1 cellular context compared by ENCODE assay signal in genomic region chr19:10416083-10416379, GRCh38.
TF ChIP-seq lines count a peak whose summit lies in the region.

No MANE protein-coding gene starts in this region.

TF ChIP-seq in HepG2, 621 proteins besides CTCF, POLR2A, EP300 and RAD21:
- TF ChIP-seq ATM (IDR thresholded peaks at IDR 0.05; ENCODE audit: borderline replicate concordance) = no peak
- TF ChIP-seq ZNF703 (CRISPR knock-in tag; IDR thresholded peaks at IDR 0.05; ENCODE audit: borderline replicate concordance) = 0 out of 2 replicates have a peak, but pooled peaks have one; percentile 7
- peak; percentile 58 for TF ChIP-seq ZNF629 (CRISPR knock-in tag; conservative IDR thresholded peaks at IDR 0.05)
- TF ChIP-seq GABPA (IDR thresholded peaks at IDR 0.05; ENCODE audit: low read depth, low read length) = no peak
- peak; percentile 1; the same call in 1 of the 2 replicates for TF ChIP-seq GABPA (CRISPR knock-in tag; IDR thresholded peaks at IDR 0.05; ENCODE audit: low read depth)
- TF ChIP-seq ZNF567 (CRISPR knock-in tag; IDR thresholded peaks at IDR 0.05; ENCODE audit: borderline replicate concordance) = no peak
- no peak for TF ChIP-seq KDM5A (IDR thresholded peaks at IDR 0.05; ENCODE audit: borderline replicate concordance, low read length)
- TF ChIP-seq KDM3A (CRISPR knock-in tag; IDR thresholded peaks at IDR 0.05; ENCODE audit: low read depth) = no peak
- peak; percentile 69 for TF ChIP-seq ZNF646 (CRISPR knock-in tag; IDR thresholded peaks at IDR 0.05)
- 0 out of 2 replicates have a peak, but pooled peaks have one; percentile 74 for TF ChIP-seq ZNF790 (CRISPR knock-in tag; IDR thresholded peaks at IDR 0.05; ENCODE audit: borderline replicate concordance)
- TF ChIP-seq MAF1 (CRISPR knock-in tag; IDR thresholded peaks at IDR 0.05; ENCODE audit: borderline replicate concordance) = 0 out of 2 replicates have a peak, but pooled peaks have one; percentile 14
TF ChIP-seq in HepG2: peak in this region for 6.
